ENCODE assay signal across 1 cellular context in genomic region chr5:31237159-31237558, GRCh38.
TF ChIP-seq lines count a peak whose summit lies in the region.

No MANE protein-coding gene starts in this region.

TF ChIP-seq in HepG2, 621 proteins besides CTCF, POLR2A, EP300 and RAD21:
- TF ChIP-seq MYPOP (CRISPR knock-in tag; IDR thresholded peaks at IDR 0.05): no peak
- TF ChIP-seq ZNF614 (CRISPR knock-in tag; IDR thresholded peaks at IDR 0.05; ENCODE audit: borderline replicate concordance): no peak
- no peak for TF ChIP-seq CHD4 (IDR thresholded peaks at IDR 0.05; ENCODE audit: borderline replicate concordance, low read length)
- no peak for TF ChIP-seq CENPBD1 (CRISPR knock-in tag; IDR thresholded peaks at IDR 0.05; ENCODE audit: borderline replicate concordance, low read depth)
- no peak for TF ChIP-seq ATAD3A (CRISPR knock-in tag; IDR thresholded peaks at IDR 0.05)
- peak; percentile 42; the same call in 1 of the 2 replicates for TF ChIP-seq RARA (CRISPR knock-in tag; IDR thresholded peaks at IDR 0.05)
- TF ChIP-seq RFX1 (IDR thresholded peaks at IDR 0.05): no peak
